ENCODE assay signal across 8 cellular contexts in the genomic region with DNA sequence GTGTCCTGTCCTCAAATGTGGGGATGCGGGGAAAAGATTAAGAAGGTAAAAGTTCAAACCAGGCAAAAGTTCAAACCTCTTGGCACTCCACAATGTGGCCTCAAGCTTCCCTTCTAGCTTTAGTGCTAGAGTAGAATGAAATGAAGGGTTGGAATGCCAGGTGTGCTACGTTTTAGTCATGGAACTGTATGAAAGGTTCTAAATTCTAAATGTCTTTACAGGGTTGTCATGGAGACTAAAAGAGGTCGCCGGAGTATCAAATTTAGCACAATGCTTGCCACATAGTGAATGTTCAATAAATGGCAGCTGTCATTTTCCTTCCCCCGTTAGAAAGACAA. TPM values are rescaled to one million over a fixed set of nuclear protein-coding genes. Genes with fewer than 3 reads are reported as not detected.
DNase-seq lines count a peak whose midpoint lies in the region; ATAC-seq and TF ChIP-seq lines count a peak whose summit lies in the region.

No MANE protein-coding gene starts in this region.

- no peaks in the 10 kb centered on the region for H3K36me3 ChIP-seq in CD4-positive, CD25-positive, alpha-beta regulatory T cell (ENCODE audit: control insufficient read depth, insufficient read depth, low read length)
- H3K36me3 ChIP-seq in NT2/D1 (ENCODE audit: insufficient read depth, insufficient read length, low read length) = no peaks in the 10 kb centered on the region
- H3K36me3 ChIP-seq in neutrophil = no peaks in the 10 kb centered on the region

- TF ChIP-seq CTCF in endothelial cell (IDR thresholded peaks at IDR 0.05; ENCODE audit: unreplicated experiment) (no peak), neutrophil (IDR thresholded peaks at IDR 0.05) (no peak)

- H3K4me3 Mint-ChIP-seq in CD4-positive, CD25-positive, alpha-beta regulatory T cell = peak overlapping the region; percentile 81 to 97 (median 92)
- H3K4me3 Mint-ChIP-seq in endothelial cell (ENCODE audit: unreplicated experiment) = peak overlapping the region; percentile 85

- peak overlapping the region; percentile 83 to 94 (median 93) for H3K27ac Mint-ChIP-seq in CD4-positive, CD25-positive, alpha-beta regulatory T cell
- no peak overlapping the region for H3K27ac Mint-ChIP-seq in endothelial cell (ENCODE audit: unreplicated experiment)

- no peaks in the 10 kb centered on the region for H3K27me3 ChIP-seq in CD4-positive, CD25-positive, alpha-beta regulatory T cell (ENCODE audit: control insufficient read depth, insufficient read depth, low read length)
- H3K27me3 ChIP-seq in NT2/D1 (ENCODE audit: insufficient read depth, insufficient read length) = peaks cover 33% of the 10 kb centered on the region
- H3K27me3 ChIP-seq in neutrophil = peaks cover 9% of the 10 kb centered on the region

- peaks cover 0 to 1% (median 0%) of the 10 kb centered on the region in 7 donors for H3K9me3 Mint-ChIP-seq in CD4-positive, CD25-positive, alpha-beta regulatory T cell
- H3K9me3 Mint-ChIP-seq in endothelial cell (ENCODE audit: unreplicated experiment) = no peaks in the 10 kb centered on the region

- H3K4me1 ChIP-seq in CD4-positive, CD25-positive, alpha-beta regulatory T cell (ENCODE audit: control insufficient read depth, insufficient read depth, low read length, poor library complexity, severe bottlenecking) = peaks cover 32% of the 10 kb centered on the region
- peaks cover 3% of the 10 kb centered on the region for H3K4me1 ChIP-seq in NT2/D1 (ENCODE audit: insufficient read depth, insufficient read length)
- H3K4me1 ChIP-seq in neutrophil (ENCODE audit: control insufficient read depth in 1 of 2, insufficient read depth in 1 of 2, low read depth in 1 of 2, low read length in 1 of 2) = peaks cover 29 to 30% of the 10 kb centered on the region in 2 experiments

- peaks cover 14 to 51% (median 33%) of the 10 kb centered on the region in 4 donors for H3K4me1 Mint-ChIP-seq in CD4-positive, CD25-positive, alpha-beta regulatory T cell
- peaks cover 44% of the 10 kb centered on the region for H3K4me1 Mint-ChIP-seq in endothelial cell (ENCODE audit: unreplicated experiment)

- no peak for ATAC-seq in CD4-positive, CD25-positive, alpha-beta regulatory T cell (ENCODE audit: low read depth in 2 of 2)
- ATAC-seq in GM18519 (IDR thresholded peaks at IDR 0.05; ENCODE audit: low FRiP score, unreplicated experiment) = no peak

- peak overlapping the region; percentile 86 for H3K4me3 ChIP-seq in CD4-positive, CD25-positive, alpha-beta regulatory T cell (ENCODE audit: low read depth, low read length)
- H3K4me3 ChIP-seq in NT2/D1 (ENCODE audit: insufficient read length, low read depth) (peak overlapping the region; percentile 50), neutrophil (ENCODE audit: low read depth in 1 of 2, low read length in 1 of 2) (peak overlapping the region; percentile 56 to 59)

- H3K9me3 ChIP-seq in CD4-positive, CD25-positive, alpha-beta regulatory T cell (ENCODE audit: control insufficient read depth in 2 of 2, low read length in 2 of 2) = no peaks in the 10 kb centered on the region
- H3K9me3 ChIP-seq in NT2/D1 (ENCODE audit: insufficient read depth, low read length) (no peaks in the 10 kb centered on the region), neutrophil (no peaks in the 10 kb centered on the region)

- H3K36me3 Mint-ChIP-seq in CD4-positive, CD25-positive, alpha-beta regulatory T cell = no peaks in the 10 kb centered on the region
- no peaks in the 10 kb centered on the region for H3K36me3 Mint-ChIP-seq in endothelial cell (ENCODE audit: low read depth, unreplicated experiment)

- DNase-seq in CD4-positive, CD25-positive, alpha-beta regulatory T cell = no peak
- DNase-seq in NT2/D1 (ENCODE audit: low read depth, low spot score) (no peak), endothelial cell (ENCODE audit: low spot score) (no peak), HuH-7.5 (ENCODE audit: low spot score) (no peak), NCI-H146 (lab: John Stamatoyannopoulos, UW) (no peak), DMS153 treated with DMSO at 0.1 percent for 48 hours (lab: John Stamatoyannopoulos, UW; ENCODE audit: unreplicated experiment) (no peak)

- peak overlapping the region; percentile 65 for H3K9ac ChIP-seq in NT2/D1 (ENCODE audit: insufficient read length, low read depth)

- no peak overlapping the region for H3K27ac ChIP-seq in CD4-positive, CD25-positive, alpha-beta regulatory T cell (ENCODE audit: insufficient read depth, low read length, poor library complexity, severe bottlenecking)
- H3K27ac ChIP-seq in neutrophil = no peak overlapping the region

- no peaks in the 10 kb centered on the region for H3K27me3 Mint-ChIP-seq in CD4-positive, CD25-positive, alpha-beta regulatory T cell
- peaks cover 9% of the 10 kb centered on the region for H3K27me3 Mint-ChIP-seq in endothelial cell (ENCODE audit: unreplicated experiment)

RNA-seq across cellular contexts. Expression of gene LRRC8D, which starts 57.2 kb away (rescaled TPM):
- total RNA-seq in CD4-positive, CD25-positive, alpha-beta regulatory T cell = 23.6 TPM
- polyA plus RNA-seq in CD4-positive, CD25-positive, alpha-beta regulatory T cell = 10 to 100 TPM; 45.4 to 69.0 (median 56.8) TPM
- total RNA-seq in endothelial cell (ENCODE audit: unreplicated experiment) = 33.9 TPM
